In genomic region chr3:186511245-186511644, GRCh38 we compare ENCODE assay signal across 13 cellular contexts. TPM values are rescaled to one million over a fixed set of nuclear protein-coding genes. Genes with fewer than 3 reads are reported as not detected.
A peak's percentile ranks its signal among the peaks of the same experiment; 100 is the strongest.
DNase-seq lines count a peak whose midpoint lies in the region; ATAC-seq and TF ChIP-seq lines count a peak whose summit lies in the region.
"Had no signal": no experiment of that assay in that cellular context is flagged by ENCODE, and none has a peak within 500 bp of the region (broad histone marks: within the 10 kb centered on the region; RNA-seq: fewer than 3 reads in every experiment).

No MANE protein-coding gene starts in this region.

- peaks cover 0 to 24% (median 0%) of the 10 kb centered on the region in 7 donors for H3K27me3 ChIP-seq in heart right ventricle

- no peak overlapping the region for H3K4me3 ChIP-seq in GM12864 (ENCODE audit: low read depth, low read length)
- H3K4me3 ChIP-seq in heart right ventricle, result no peak overlapping the region
- H3K4me3 ChIP-seq: K562 had no signal

- DNase-seq in GM12864 (ENCODE audit: low read depth) (peak; percentile 75), NCI-H748 (lab: John Stamatoyannopoulos, UW; ENCODE audit: unreplicated experiment) (no peak), heart right ventricle (no peak), HUDEP-2 (lab: John Stamatoyannopoulos, UW; ENCODE audit: unreplicated experiment in 76 of 76) (no peak), NCI-H524 (lab: John Stamatoyannopoulos, UW) (no peak)
- DNase-seq: activated gamma-delta T cell treated with Interleukin-2 at 50 U/mL for 16 hours; CD4-positive, alpha-beta memory T cell; effector memory CD8-positive, alpha-beta T cell; NCI-H69 had no signal

- no peaks in the 10 kb centered on the region for H3K36me3 ChIP-seq in heart right ventricle

- intact Hi-C loops in heart right ventricle (cut with DNase I), result no loop called here

- peak; percentile 83 for ATAC-seq in GM18868 (IDR thresholded peaks at IDR 0.05; ENCODE audit: unreplicated experiment)
- ATAC-seq in GM21825 (IDR thresholded peaks at IDR 0.05; ENCODE audit: unreplicated experiment), result peak; percentile 61
- ATAC-seq in HG03378 (IDR thresholded peaks at IDR 0.05; ENCODE audit: unreplicated experiment), result peak; percentile 79
- ATAC-seq in heart right ventricle, result no peak
- ATAC-seq: effector memory CD8-positive, alpha-beta T cell; K562 had no signal

- TF ChIP-seq CTCF in GM12864 (IDR thresholded peaks at IDR 0.05; ENCODE audit: low read depth, low read length, missing control alignments) (no peak), heart right ventricle (IDR thresholded peaks at IDR 0.05) (no peak)

- H3K9me3 ChIP-seq in heart right ventricle, result no peaks in the 10 kb centered on the region

- 90 to 93% methylated on average over 4 of the region's 4 CpGs for WGBS in heart right ventricle, 2 donors

- no peak overlapping the region for H3K27ac ChIP-seq in heart right ventricle

- H3K4me1 ChIP-seq in heart right ventricle, result peaks cover 0 to 8% (median 0%) of the 10 kb centered on the region in 9 donors

RNA-seq across cellular contexts. Expression of gene CRYGS, which starts 32.9 kb away (rescaled TPM):
- total RNA-seq in heart right ventricle, result 1 to 10 TPM in 5 of 10 donors, under 1 TPM in 5; 0.28 to 1.6 (median 1.00) TPM
- 1 to 10 TPM; 1.2 to 8.9 TPM for polyA plus RNA-seq in heart right ventricle

RNA-seq across cellular contexts. Expression of gene TBCCD1, which starts 55.9 kb away (rescaled TPM):
- total RNA-seq in heart right ventricle, result 1 to 10 TPM; 5.6 to 7.9 (median 6.9) TPM
- polyA plus RNA-seq in heart right ventricle, result 1 to 10 TPM; 3.1 to 5.7 TPM

RNA-seq across cellular contexts. Expression of gene DNAJB11, which starts 59.3 kb away (rescaled TPM):
- 10 to 100 TPM; 17.9 to 39.9 (median 23.9) TPM for total RNA-seq in heart right ventricle
- 100 to 1,000 TPM in 1 of 2 donors, 10 to 100 TPM in 1; 36.9 to 147 TPM for polyA plus RNA-seq in heart right ventricle

Comparison
In these comparisons a context has a peak if more than half of its experiments do, and no peak if none do; other contexts are left out.
1. ATAC-seq: peak in GM18868 (single experiment), GM21825 (single experiment) and HG03378 (single experiment); none in heart right ventricle (0 of 8).